ENCODE assay signal across 13 cellular contexts in genomic region chr15:42508263-42508690, GRCh38. TPM values are rescaled to one million over a fixed set of nuclear protein-coding genes. Genes with fewer than 3 reads are reported as not detected.
A peak's percentile ranks its signal among the peaks of the same experiment; 100 is the strongest.
DNase-seq lines count a peak whose midpoint lies in the region; ATAC-seq, FAIRE-seq and TF ChIP-seq lines count a peak whose summit lies in the region.
"Had no signal": no experiment of that assay in that cellular context is flagged by ENCODE, and none has a peak within 500 bp of the region (broad histone marks: within the 10 kb centered on the region; RNA-seq: fewer than 3 reads in every experiment).

No MANE protein-coding gene starts in this region.

- no peak overlapping the region for H3K27ac ChIP-seq in endothelial cell of umbilical vein (ENCODE audit: insufficient read depth, low read depth, low read length)
- peak overlapping the region; percentile 62 for H3K27ac ChIP-seq in hepatocyte
- peak overlapping the region; percentile 62 to 76 for H3K27ac ChIP-seq in testis
- H3K27ac ChIP-seq: C4-2B, epithelial cell of prostate had no signal

- H3K79me2 ChIP-seq in endothelial cell of umbilical vein (ENCODE audit: control insufficient read depth, insufficient read depth, low read length) (peaks cover 78% of the 10 kb centered on the region), hepatocyte (peaks cover 69% of the 10 kb centered on the region)

- H3K9me3 ChIP-seq in endothelial cell of umbilical vein (replicated peaks; ENCODE audit: control insufficient read depth, insufficient read depth, low read length): no peaks in the 10 kb centered on the region
- H3K9me3 ChIP-seq in hepatocyte (ENCODE audit: low read depth): no peaks in the 10 kb centered on the region
- no peaks in the 10 kb centered on the region for H3K9me3 ChIP-seq in testis

- H3K4me2 ChIP-seq in endothelial cell of umbilical vein (ENCODE audit: insufficient read depth, low read length) (no peak overlapping the region), hepatocyte (peak overlapping the region; percentile 53)

- no peak for TF ChIP-seq POLR2A in endothelial cell of umbilical vein (IDR thresholded peaks at IDR 0.05; ENCODE audit: low read depth, low read length)
- no peak for TF ChIP-seq POLR2A in testis (IDR thresholded peaks at IDR 0.05)

- dilution Hi-C loops in endothelial cell of umbilical vein (cut with MboI; ENCODE audit: extremely low pct_ligation_motif_present, low sequenced_read_pairs): no loop called here

- CTCF ChIA-PET in endothelial cell of umbilical vein (lab: Charles Lee): no interaction called here

- no peak overlapping the region for H2AFZ ChIP-seq in endothelial cell of umbilical vein (ENCODE audit: low read depth, low read length)
- no peak overlapping the region for H2AFZ ChIP-seq in hepatocyte

- ATAC-seq in HG03135 (IDR thresholded peaks at IDR 0.05; ENCODE audit: unreplicated experiment) (no peak), GM18520 (IDR thresholded peaks at IDR 0.05; ENCODE audit: unreplicated experiment) (no peak)

- TF ChIP-seq CTCF in endothelial cell of umbilical vein (IDR thresholded peaks at IDR 0.05; ENCODE audit: extremely low read depth in 1 of 2, insufficient read depth in 1 of 2, low read depth in 1 of 2, low read length in 2 of 2): no peak
- no peak for TF ChIP-seq CTCF in hepatocyte (IDR thresholded peaks at IDR 0.05; ENCODE audit: poor library complexity)
- TF ChIP-seq CTCF in testis (IDR thresholded peaks at IDR 0.05): no peak

- FAIRE-seq in endothelial cell of umbilical vein (lab: Jason Lieb, UNC): peak; percentile 31

- intact Hi-C loops in endothelial cell of umbilical vein (cut with micrococcal nuclease): no loop called here
- intact Hi-C loops in testis (cut with DNase I; ENCODE audit: low total_unique reads): no loop called here

- DNase-seq in OCI-M1 (lab: John Stamatoyannopoulos, UW): peak; percentile 83
- no peak for DNase-seq in endothelial cell of umbilical vein (ENCODE audit: low read depth, low spot score)
- peak; percentile 33 for DNase-seq in hepatocyte (ENCODE audit: low spot score)
- peak; percentile 78 for DNase-seq in testis
- no peak for DNase-seq in superior temporal gyrus (ENCODE audit: extremely low spot score)
- DNase-seq: activated CD4-positive, alpha-beta T cell treated with anti-CD3 and anti-CD28 coated beads for 1 hour; activated T-cell treated with anti-CD3 and anti-CD28 coated beads for 4 hours; mesendoderm; NCI-H1694 had no signal

- H3K4me1 ChIP-seq in endothelial cell of umbilical vein (ENCODE audit: control insufficient read depth, extremely low read depth, insufficient read depth, low read length): peaks cover 21% of the 10 kb centered on the region
- no peaks in the 10 kb centered on the region for H3K4me1 ChIP-seq in hepatocyte (ENCODE audit: insufficient read depth)
- peaks cover 42% of the 10 kb centered on the region for H3K4me1 ChIP-seq in testis

- H4K20me1 ChIP-seq in endothelial cell of umbilical vein (replicated peaks; ENCODE audit: control insufficient read depth, extremely low read depth, insufficient read depth, low read length) (no peaks in the 10 kb centered on the region), hepatocyte (ENCODE audit: insufficient read depth, poor library complexity, severe bottlenecking) (peaks cover 6% of the 10 kb centered on the region)

- POLR2A ChIA-PET in endothelial cell of umbilical vein (lab: Charles Lee): no interaction called here

- peaks cover 0 to 6% of the 10 kb centered on the region in 2 experiments for H3K36me3 ChIP-seq in endothelial cell of umbilical vein (ENCODE audit: control insufficient read depth in 2 of 2, extremely low read depth in 1 of 2, insufficient read depth in 2 of 2, low read length in 2 of 2)
- no peaks in the 10 kb centered on the region for H3K36me3 ChIP-seq in hepatocyte (replicated peaks; ENCODE audit: insufficient read depth, low read depth)
- no peaks in the 10 kb centered on the region for H3K36me3 ChIP-seq in testis (ENCODE audit: low read depth, missing control alignments)

- H3K27me3 ChIP-seq in endothelial cell of umbilical vein (ENCODE audit: control insufficient read depth in 2 of 2, insufficient read depth in 2 of 2, low read length in 2 of 2) (no peaks in the 10 kb centered on the region), hepatocyte (no peaks in the 10 kb centered on the region), testis (no peaks in the 10 kb centered on the region)

- H3K9me2 ChIP-seq in hepatocyte (replicated peaks; ENCODE audit: insufficient read depth): no peaks in the 10 kb centered on the region

- H3K9me1 ChIP-seq in endothelial cell of umbilical vein (replicated peaks; ENCODE audit: control insufficient read depth, extremely low read depth, insufficient read depth, low read length): no peaks in the 10 kb centered on the region

- BruUV-seq in endothelial cell of umbilical vein (replicated peaks; lab: Mats Ljungman, UMichigan): no TSS peak

- WGBS in hepatocyte (ENCODE audit: low lambda C conversion rate, missing lambda C conversion rate): 69% methylated on average over 8 of the region's 9 CpGs
- WGBS in testis, 2 donors: 24 to 34% methylated on average over 9 of the region's 9 CpGs

- no peak overlapping the region for H3K9ac ChIP-seq in endothelial cell of umbilical vein (replicated peaks; ENCODE audit: extremely low read depth, insufficient read depth, low read length)

- no peak overlapping the region for H3K4me3 ChIP-seq in endothelial cell of umbilical vein (replicated peaks in 1 of 3; ENCODE audit: insufficient read depth in 1 of 3, low read depth in 1 of 3, low read length in 3 of 3)
- H3K4me3 ChIP-seq in hepatocyte: no peak overlapping the region
- no peak overlapping the region for H3K4me3 ChIP-seq in testis

TF ChIP-seq in endothelial cell of umbilical vein, 7 proteins besides CTCF, POLR2A, EP300 and RAD21 (continues in another document):
- TF ChIP-seq EZH2 (IDR thresholded peaks at IDR 0.05; ENCODE audit: borderline replicate concordance, low read depth, low read length, severe bottlenecking): no peak
- no peak for TF ChIP-seq JUN (IDR thresholded peaks at IDR 0.05; ENCODE audit: borderline replicate concordance, insufficient read depth, insufficient read length, low read depth)
- TF ChIP-seq, protein P1, sequence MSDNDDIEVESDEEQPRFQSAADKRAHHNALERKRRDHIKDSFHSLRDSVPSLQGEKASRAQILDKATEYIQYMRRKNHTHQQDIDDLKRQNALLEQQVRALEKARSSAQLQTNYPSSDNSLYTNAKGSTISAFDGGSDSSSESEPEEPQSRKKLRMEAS (IDR thresholded peaks at IDR 0.05; ENCODE audit: insufficient read depth, insufficient read length): no peak

RNA-seq across cellular contexts. Expression of gene SNAP23, which starts 12.8 kb away (rescaled TPM):
- total RNA-seq in endothelial cell of umbilical vein (126 and 141 TPM in 2 replicates), hepatocyte (103 and 123 TPM in 2 replicates), testis (100 to 1,000 TPM in 1 of 2 donors, 10 to 100 TPM in 1; 99.4 to 101 TPM)
- polyA plus RNA-seq in endothelial cell of umbilical vein (56.5 and 152 TPM in 2 replicates), hepatocyte (82.7 and 85.7 TPM in 2 replicates), testis (ENCODE audit: insufficient read depth, low read depth, low replicate concordance) (114 TPM)
- 72.1 and 79.9 TPM in 2 replicates for polyA plus RNA-seq in endothelial cell of umbilical vein (2011; cell fraction: cytosol; rRNA removed)
- 115 and 178 TPM in 2 replicates for polyA plus RNA-seq in endothelial cell of umbilical vein (2011; cell fraction: nucleus; rRNA removed)
- 152 and 194 TPM in 2 replicates for polyA plus RNA-seq in endothelial cell of umbilical vein (2012)
- 60.5 and 68.5 TPM in 2 replicates for polyA minus RNA-seq in endothelial cell of umbilical vein
- 11.0 TPM for polyA minus RNA-seq in endothelial cell of umbilical vein (2011; cell fraction: cytosol; rRNA and poly(A)+ RNA removed)
- 54.5 and 72.7 TPM in 2 replicates for polyA minus RNA-seq in endothelial cell of umbilical vein (2011; cell fraction: nucleus; rRNA and poly(A)+ RNA removed)

RNA-seq across cellular contexts. Expression of gene ZNF106, which starts 17.3 kb away (rescaled TPM):
- total RNA-seq in endothelial cell of umbilical vein (51.2 and 53.5 TPM in 2 replicates), hepatocyte (39.0 and 44.5 TPM in 2 replicates), testis (10 to 100 TPM; 84.4 to 95.4 TPM)
- polyA plus RNA-seq in endothelial cell of umbilical vein (16.7 and 18.9 TPM in 2 replicates), hepatocyte (30.1 and 40.9 TPM in 2 replicates), testis (ENCODE audit: insufficient read depth, low read depth, low replicate concordance) (51.4 TPM)
- 16.3 and 17.3 TPM in 2 replicates for polyA plus RNA-seq in endothelial cell of umbilical vein (2011; cell fraction: cytosol; rRNA removed)
- 17.8 and 18.5 TPM in 2 replicates for polyA plus RNA-seq in endothelial cell of umbilical vein (2011; cell fraction: nucleus; rRNA removed)
- polyA plus RNA-seq in endothelial cell of umbilical vein (2012): 29.7 and 40.7 TPM in 2 replicates
- polyA minus RNA-seq in endothelial cell of umbilical vein: 86.9 and 96.7 TPM in 2 replicates
- 48.4 TPM for polyA minus RNA-seq in endothelial cell of umbilical vein (2011; cell fraction: cytosol; rRNA and poly(A)+ RNA removed)
- polyA minus RNA-seq in endothelial cell of umbilical vein (2011; cell fraction: nucleus; rRNA and poly(A)+ RNA removed): 33.3 and 54.0 TPM in 2 replicates

RNA-seq across cellular contexts. Expression of gene LRRC57, which starts 40.3 kb away (rescaled TPM):
- 32.8 and 39.2 TPM in 2 replicates for total RNA-seq in endothelial cell of umbilical vein
- 11.2 and 13.4 TPM in 2 replicates for polyA plus RNA-seq in endothelial cell of umbilical vein
- 17.5 and 19.2 TPM in 2 replicates for polyA plus RNA-seq in endothelial cell of umbilical vein (2011; cell fraction: cytosol; rRNA removed)
- polyA plus RNA-seq in endothelial cell of umbilical vein (2011; cell fraction: nucleus; rRNA removed): 11.2 and 12.3 TPM in 2 replicates
- 12.6 and 19.2 TPM in 2 replicates for polyA plus RNA-seq in endothelial cell of umbilical vein (2012)
- 10.5 and 12.2 TPM in 2 replicates for polyA minus RNA-seq in endothelial cell of umbilical vein
- polyA minus RNA-seq in endothelial cell of umbilical vein (2011; cell fraction: cytosol; rRNA and poly(A)+ RNA removed): 8.5 TPM
- 4.9 and 9.5 TPM in 2 replicates for polyA minus RNA-seq in endothelial cell of umbilical vein (2011; cell fraction: nucleus; rRNA and poly(A)+ RNA removed)
- 19.4 and 19.6 TPM in 2 replicates for total RNA-seq in hepatocyte
- 13.7 and 14.1 TPM in 2 replicates for polyA plus RNA-seq in hepatocyte
- 10 to 100 TPM; 26.7 to 35.4 TPM for total RNA-seq in testis
- polyA plus RNA-seq in testis (ENCODE audit: insufficient read depth, low read depth, low replicate concordance): 15.5 TPM

RNA-seq across cellular contexts. Expression of gene HAUS2, which starts 40.4 kb away (rescaled TPM):
- 33.5 and 37.8 TPM in 2 replicates for total RNA-seq in endothelial cell of umbilical vein
- polyA plus RNA-seq in endothelial cell of umbilical vein: 9.9 and 12.6 TPM in 2 replicates
- polyA plus RNA-seq in endothelial cell of umbilical vein (2011; cell fraction: cytosol; rRNA removed): 21.0 and 21.6 TPM in 2 replicates
- polyA plus RNA-seq in endothelial cell of umbilical vein (2011; cell fraction: nucleus; rRNA removed): 8.0 and 11.9 TPM in 2 replicates
- 18.0 and 30.5 TPM in 2 replicates for polyA plus RNA-seq in endothelial cell of umbilical vein (2012)
- 6.0 and 8.8 TPM in 2 replicates for polyA minus RNA-seq in endothelial cell of umbilical vein
- polyA minus RNA-seq in endothelial cell of umbilical vein (2011; cell fraction: cytosol; rRNA and poly(A)+ RNA removed): 13.2 TPM
- polyA minus RNA-seq in endothelial cell of umbilical vein (2011; cell fraction: nucleus; rRNA and poly(A)+ RNA removed): 5.6 and 8.0 TPM in 2 replicates
- 20.2 and 36.8 TPM in 2 replicates for total RNA-seq in hepatocyte
- 9.6 and 15.1 TPM in 2 replicates for polyA plus RNA-seq in hepatocyte
- 10 to 100 TPM; 24.4 to 33.5 TPM for total RNA-seq in testis
- polyA plus RNA-seq in testis (ENCODE audit: insufficient read depth, low read depth, low replicate concordance): 21.5 TPM

Comparison
In these comparisons a context has a peak if more than half of its experiments do, and no peak if none do; other contexts are left out.
1. DNase-seq: peak in OCI-M1 (single experiment), hepatocyte (single experiment) and testis (single experiment); none in endothelial cell of umbilical vein (single experiment) and superior temporal gyrus (single experiment).